In the genomic region with DNA sequence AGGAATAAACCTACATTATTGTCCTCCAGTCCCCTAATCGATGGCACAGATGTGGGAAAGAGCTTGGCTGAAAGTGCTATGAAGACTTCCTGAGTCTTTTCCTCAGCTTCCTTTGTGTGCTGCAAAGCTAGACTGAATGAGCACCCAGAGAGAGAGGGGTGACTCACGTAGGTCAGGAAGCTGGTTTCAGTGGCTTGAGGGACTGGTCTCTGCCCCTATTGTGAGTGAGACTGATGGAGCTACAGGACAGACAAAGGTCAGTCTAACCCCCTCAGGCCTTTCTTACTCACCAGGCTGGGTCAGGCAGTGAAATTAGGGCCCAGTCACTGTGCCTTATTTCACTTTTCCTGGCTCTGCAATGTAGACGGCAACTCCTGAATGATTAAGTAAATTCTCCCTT, we compare ENCODE assay signal across 11 cellular contexts.
A peak's percentile ranks its signal among the peaks of the same experiment; 100 is the strongest.
DNase-seq lines count a peak whose midpoint lies in the region; ATAC-seq and TF ChIP-seq lines count a peak whose summit lies in the region.
"Had no signal": no experiment of that assay in that cellular context is flagged by ENCODE, and none has a peak within 500 bp of the region (broad histone marks: within the 10 kb centered on the region; RNA-seq: fewer than 3 reads in every experiment).

No MANE protein-coding gene starts in this region.

- H3K9me3 ChIP-seq in BLaER1 = peaks cover 11% of the 10 kb centered on the region; the same call in 1 of the 2 replicates
- H3K9me3 ChIP-seq: colonic mucosa, uterus had no signal

- TF ChIP-seq CTCF in cardiac fibroblast (IDR thresholded peaks at IDR 0.05; ENCODE audit: low read depth, low read length) = no peak

- H3K9ac ChIP-seq in BLaER1 = no peak overlapping the region

- H3K27ac ChIP-seq in BLaER1 = peak overlapping the region; percentile 39; the same call in 1 of the 2 replicates
- H3K27ac ChIP-seq: colonic mucosa, uterus had no signal

- no peak overlapping the region for H3K4me3 ChIP-seq in BLaER1
- no peak overlapping the region for H3K4me3 ChIP-seq in cardiac fibroblast (replicated peaks in 1 of 2; ENCODE audit: low read depth in 2 of 2, low read length in 2 of 2)
- H3K4me3 ChIP-seq: colonic mucosa, uterus had no signal

- no peak for ATAC-seq in HG03565 (IDR thresholded peaks at IDR 0.05; ENCODE audit: unreplicated experiment)
- no peak for ATAC-seq in HG02938 (IDR thresholded peaks at IDR 0.05; ENCODE audit: unreplicated experiment)
- ATAC-seq in HG02571 (IDR thresholded peaks at IDR 0.05; ENCODE audit: unreplicated experiment) = no peak

- peak overlapping the region; percentile 59 for H3K4me2 ChIP-seq in BLaER1

- H4K20me1 ChIP-seq in BLaER1 = no peaks in the 10 kb centered on the region

- H3K36me3 ChIP-seq in BLaER1 = no peaks in the 10 kb centered on the region
- H3K36me3 ChIP-seq: colonic mucosa, uterus had no signal

- H3K4me1 ChIP-seq in BLaER1 = peaks cover 47% of the 10 kb centered on the region
- H3K4me1 ChIP-seq: colonic mucosa, uterus had no signal

- peak; percentile 96 for DNase-seq in M059J (ENCODE audit: low read depth)
- peak; percentile 46 to 93 for DNase-seq in cardiac fibroblast (ENCODE audit: low read depth in 2 of 2)
- peak; percentile 86 for DNase-seq in kidney tubule cell (ENCODE audit: low spot score)
- no peak for DNase-seq in activated CD4-positive, CD25-positive, alpha-beta regulatory T cell (lab: John Stamatoyannopoulos, UW)
- DNase-seq: colonic mucosa, NCI-H82, uterus had no signal

- H3K27me3 ChIP-seq in BLaER1 = no peaks in the 10 kb centered on the region
- H3K27me3 ChIP-seq: colonic mucosa, uterus had no signal

Comparison
In these comparisons a context has a peak if more than half of its experiments do, and no peak if none do; other contexts are left out.
1. DNase-seq: peak in M059J (single experiment), cardiac fibroblast (2 of 2) and kidney tubule cell (single experiment); none in activated CD4-positive, CD25-positive, alpha-beta regulatory T cell (0 of 4).